ENCODE assay signal across 23 cellular contexts in the genomic region with DNA sequence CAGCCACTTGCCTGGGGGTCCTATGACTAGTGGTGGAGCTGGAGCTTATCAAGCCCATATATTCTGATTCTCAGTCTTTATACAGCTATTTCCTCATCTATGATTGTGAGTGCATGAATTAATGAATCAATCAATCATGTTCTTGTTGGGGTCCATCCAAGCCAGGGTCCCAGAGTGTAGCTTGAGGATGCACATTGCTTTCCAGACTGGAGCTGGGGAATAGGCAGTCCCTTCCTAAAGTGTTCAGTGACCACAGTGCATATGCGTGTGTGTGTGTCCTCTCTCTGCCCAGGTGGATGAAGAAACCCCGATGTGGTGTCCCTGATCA. TPM values are rescaled to one million over a fixed set of nuclear protein-coding genes. Genes with fewer than 3 reads are reported as not detected.
DNase-seq lines count a peak whose midpoint lies in the region; ATAC-seq and TF ChIP-seq lines count a peak whose summit lies in the region.
"Had no signal": no experiment of that assay in that cellular context is flagged by ENCODE, and none has a peak within 500 bp of the region (broad histone marks: within the 10 kb centered on the region; RNA-seq: fewer than 3 reads in every experiment).

No MANE protein-coding gene starts in this region.

- no peak for TF ChIP-seq CTCF in neutrophil (IDR thresholded peaks at IDR 0.05)

- peaks cover 4% of the 10 kb centered on the region for H3K36me3 Mint-ChIP-seq in activated CD4-positive, alpha-beta T cell treated with anti-CD3 and anti-CD28 coated beads, Interleukin-2, amount 10 ng/mL, durations not matched to agents 24 days and 14 days (ENCODE audit: low read depth)
- H3K36me3 Mint-ChIP-seq in IgD-negative memory B cell: peaks cover 4% of the 10 kb centered on the region
- no peaks in the 10 kb centered on the region for H3K36me3 Mint-ChIP-seq in activated naive CD8-positive, alpha-beta T cell treated with anti-CD3 and anti-CD28 coated beads, Interleukin-2, amount 10 ng/mL, durations not matched to agents 7 days and 5 days

- H3K36me3 ChIP-seq in neutrophil: peaks cover 26% of the 10 kb centered on the region
- H3K36me3 ChIP-seq: adrenal gland, breast epithelium, gastrocnemius medialis, uterus had no signal

- H3K27ac Mint-ChIP-seq in activated CD4-positive, alpha-beta T cell treated with anti-CD3 and anti-CD28 coated beads, Interleukin-2, amount 10 ng/mL, durations not matched to agents 24 days and 14 days: peak overlapping the region; percentile 98
- H3K27ac Mint-ChIP-seq in IgD-negative memory B cell: peak overlapping the region; percentile 55 to 91 (median 90)
- H3K27ac Mint-ChIP-seq in activated naive CD8-positive, alpha-beta T cell treated with anti-CD3 and anti-CD28 coated beads, Interleukin-2, amount 10 ng/mL, durations not matched to agents 7 days and 5 days: peak overlapping the region; percentile 99

- intact Hi-C loops in activated CD4-positive, alpha-beta T cell treated with anti-CD3 and anti-CD28 coated beads, Interleukin-2, amount 10 ng/mL, durations not matched to agents 24 days and 14 days (cut with micrococcal nuclease): loop anchor here (5.0 kb wide), 1 partner anchor 159 kb away; the partner anchor contains the start of gene TRPC4AP

- no peaks in the 10 kb centered on the region for H3K27me3 Mint-ChIP-seq in activated CD4-positive, alpha-beta T cell treated with anti-CD3 and anti-CD28 coated beads, Interleukin-2, amount 10 ng/mL, durations not matched to agents 24 days and 14 days
- H3K27me3 Mint-ChIP-seq in IgD-negative memory B cell: no peaks in the 10 kb centered on the region
- H3K27me3 Mint-ChIP-seq in activated naive CD8-positive, alpha-beta T cell treated with anti-CD3 and anti-CD28 coated beads, Interleukin-2, amount 10 ng/mL, durations not matched to agents 7 days and 5 days: peaks cover 3% of the 10 kb centered on the region

- H3K4me1 ChIP-seq in neutrophil (ENCODE audit: control insufficient read depth in 1 of 2, insufficient read depth in 1 of 2, low read depth in 1 of 2, low read length in 1 of 2): peaks cover 22 to 25% of the 10 kb centered on the region in 2 experiments
- H3K4me1 ChIP-seq: adrenal gland, breast epithelium, gastrocnemius medialis, psoas muscle, uterus had no signal

- no peak for ATAC-seq in activated naive CD8-positive, alpha-beta T cell treated with anti-CD3 and anti-CD28 coated beads, Interleukin-2, amount 10 ng/mL, durations not matched to agents 7 days and 5 days (ENCODE audit: low read depth)
- no peak for ATAC-seq in GM18873 (IDR thresholded peaks at IDR 0.05; ENCODE audit: low FRiP score, unreplicated experiment)
- ATAC-seq: gastrocnemius medialis, PC-3, psoas muscle had no signal

- no peak for DNase-seq in activated CD4-positive, alpha-beta T cell treated with anti-CD3 and anti-CD28 coated beads, Interleukin-2, amount 10 ng/mL, durations not matched to agents 24 days and 14 days
- no peak for DNase-seq in activated CD4-positive, alpha-beta T cell treated with anti-CD3 and anti-CD28 coated beads, Interleukin-2, amount 50 U/mL, for 1 hour
- DNase-seq in activated naive CD8-positive, alpha-beta T cell treated with anti-CD3 and anti-CD28 coated beads, Interleukin-2, amount 10 ng/mL, durations not matched to agents 7 days and 5 days: no peak
- DNase-seq in HCEC 1CT (no peak), HK-2 (ENCODE audit: unreplicated experiment) (no peak)
- DNase-seq: adrenal gland; gastrocnemius medialis; IMR-90; MG63; NCI-H146; PC-3; psoas muscle; SIG-M5; stimulated activated CD4-positive, alpha-beta T cell treated with anti-CD3 and anti-CD28 coated beads, Interleukin-4, amount 100 ng/mL, for 24 hours; uterus had no signal

- H3K9me3 ChIP-seq in neutrophil: no peaks in the 10 kb centered on the region
- H3K9me3 ChIP-seq: adrenal gland, breast epithelium, gastrocnemius medialis, MG63, psoas muscle, uterus had no signal

- peaks cover 28% of the 10 kb centered on the region for H3K4me1 Mint-ChIP-seq in activated CD4-positive, alpha-beta T cell treated with anti-CD3 and anti-CD28 coated beads, Interleukin-2, amount 10 ng/mL, durations not matched to agents 24 days and 14 days
- peaks cover 13 to 19% (median 15%) of the 10 kb centered on the region in 3 donors for H3K4me1 Mint-ChIP-seq in IgD-negative memory B cell
- H3K4me1 Mint-ChIP-seq in activated naive CD8-positive, alpha-beta T cell treated with anti-CD3 and anti-CD28 coated beads, Interleukin-2, amount 10 ng/mL, durations not matched to agents 7 days and 5 days: peaks cover 23% of the 10 kb centered on the region
- H3K4me1 Mint-ChIP-seq: neural crest cell had no signal

- POLR2A ChIA-PET in activated naive CD8-positive, alpha-beta T cell treated with anti-CD3 and anti-CD28 coated beads, Interleukin-2, amount 10 ng/mL, durations not matched to agents 7 days and 5 days (lab: Charles Lee): interaction anchor here (0.9 to 1.9 kb wide), 6 partner anchors 9 to 412 kb away, joined by 3 to 16 read pairs (median 3); partner anchors contain the start of genes EIF6 and MMP24OS

- peak overlapping the region; percentile 82 for H3K27ac ChIP-seq in neutrophil
- H3K27ac ChIP-seq: adrenal gland, breast epithelium, gastrocnemius medialis, psoas muscle, uterus had no signal

- no peak overlapping the region for H3K4me3 ChIP-seq in neutrophil (ENCODE audit: low read depth in 1 of 2, low read length in 1 of 2)
- H3K4me3 ChIP-seq: adrenal gland, breast epithelium, gastrocnemius medialis, MG63, psoas muscle, smooth muscle cell, uterus had no signal

- H3K4me3 Mint-ChIP-seq in activated CD4-positive, alpha-beta T cell treated with anti-CD3 and anti-CD28 coated beads, Interleukin-2, amount 10 ng/mL, durations not matched to agents 24 days and 14 days: peak overlapping the region; percentile 78
- H3K4me3 Mint-ChIP-seq in IgD-negative memory B cell: peak overlapping the region in 2 of 4 donors; percentile 35 to 84
- H3K4me3 Mint-ChIP-seq in activated naive CD8-positive, alpha-beta T cell treated with anti-CD3 and anti-CD28 coated beads, Interleukin-2, amount 10 ng/mL, durations not matched to agents 7 days and 5 days: peak overlapping the region; percentile 72
- H3K4me3 Mint-ChIP-seq: CD14-positive monocyte, neural crest cell had no signal

- no peaks in the 10 kb centered on the region for H3K27me3 ChIP-seq in neutrophil
- H3K27me3 ChIP-seq: adrenal gland, breast epithelium, gastrocnemius medialis, MG63, uterus had no signal

- H3K9me3 Mint-ChIP-seq in activated CD4-positive, alpha-beta T cell treated with anti-CD3 and anti-CD28 coated beads, Interleukin-2, amount 10 ng/mL, durations not matched to agents 24 days and 14 days: no peaks in the 10 kb centered on the region
- no peaks in the 10 kb centered on the region for H3K9me3 Mint-ChIP-seq in IgD-negative memory B cell
- H3K9me3 Mint-ChIP-seq in activated naive CD8-positive, alpha-beta T cell treated with anti-CD3 and anti-CD28 coated beads, Interleukin-2, amount 10 ng/mL, durations not matched to agents 7 days and 5 days: no peaks in the 10 kb centered on the region
- H3K9me3 Mint-ChIP-seq: CD14-positive monocyte, neural crest cell had no signal

RNA-seq across cellular contexts. Expression of gene MMP24, which starts 25.1 kb away (rescaled TPM):
- 0.05 TPM in 1 of 2 replicates, not detected in the other for total RNA-seq in activated CD4-positive, alpha-beta T cell treated with anti-CD3 and anti-CD28 coated beads, Interleukin-2, amount 10 ng/mL, durations not matched to agents 24 days and 14 days
- polyA plus RNA-seq in IgD-negative memory B cell: 0.09 TPM
- under 1 TPM; 0.08 to 0.20 TPM for total RNA-seq in activated naive CD8-positive, alpha-beta T cell treated with anti-CD3 and anti-CD28 coated beads, Interleukin-2, amount 10 ng/mL, durations not matched to agents 7 days and 5 days

RNA-seq across cellular contexts. Expression of gene MMP24OS, which starts 26.3 kb away (rescaled TPM):
- total RNA-seq in activated CD4-positive, alpha-beta T cell treated with anti-CD3 and anti-CD28 coated beads, Interleukin-2, amount 10 ng/mL, durations not matched to agents 24 days and 14 days: 26.2 and 27.3 TPM in 2 replicates
- polyA plus RNA-seq in IgD-negative memory B cell: 14.0 TPM
- total RNA-seq in activated naive CD8-positive, alpha-beta T cell treated with anti-CD3 and anti-CD28 coated beads, Interleukin-2, amount 10 ng/mL, durations not matched to agents 7 days and 5 days: 10 to 100 TPM; 64.3 to 70.1 TPM

RNA-seq across cellular contexts. Expression of gene EIF6, which starts 33.0 kb away (rescaled TPM):
- 211 and 216 TPM in 2 replicates for total RNA-seq in activated CD4-positive, alpha-beta T cell treated with anti-CD3 and anti-CD28 coated beads, Interleukin-2, amount 10 ng/mL, durations not matched to agents 24 days and 14 days
- polyA plus RNA-seq in IgD-negative memory B cell: 204 TPM
- 10 to 100 TPM; 81.0 to 83.9 TPM for total RNA-seq in activated naive CD8-positive, alpha-beta T cell treated with anti-CD3 and anti-CD28 coated beads, Interleukin-2, amount 10 ng/mL, durations not matched to agents 7 days and 5 days

RNA-seq across cellular contexts. Expression of gene FAM83C, which starts 40.6 kb away (rescaled TPM):
- total RNA-seq in activated CD4-positive, alpha-beta T cell treated with anti-CD3 and anti-CD28 coated beads, Interleukin-2, amount 10 ng/mL, durations not matched to agents 24 days and 14 days: not detected in 2 replicates
- not detected for polyA plus RNA-seq in IgD-negative memory B cell
- total RNA-seq in activated naive CD8-positive, alpha-beta T cell treated with anti-CD3 and anti-CD28 coated beads, Interleukin-2, amount 10 ng/mL, durations not matched to agents 7 days and 5 days: not detected
- total RNA-seq: adrenal gland, dermis microvascular lymphatic vessel endothelial cell, gastrocnemius medialis, IMR-90, neural crest cell, PC-3, psoas muscle, uterus had no signal
- polyA plus RNA-seq: CD14-positive monocyte, smooth muscle cell had no signal
